Comparison of ENCODE assay signal across 25 cellular contexts in genomic region chr20:62548483-62548882, GRCh38.
DNase-seq lines count a peak whose midpoint lies in the region; ATAC-seq, FAIRE-seq and TF ChIP-seq lines count a peak whose summit lies in the region.
"Had no signal": no experiment of that assay in that cellular context is flagged by ENCODE, and none has a peak within 500 bp of the region (broad histone marks: within the 10 kb centered on the region; RNA-seq: fewer than 3 reads in every experiment).

No MANE protein-coding gene starts in this region.

- no peak for TF ChIP-seq EP300 in gastroesophageal sphincter (IDR thresholded peaks at IDR 0.05)

- H2AFZ ChIP-seq in osteoblast (ENCODE audit: low read length) = no peak overlapping the region

- TF ChIP-seq POLR2A in gastroesophageal sphincter (IDR thresholded peaks at IDR 0.05) = no peak

- H3K4me3 ChIP-seq in gastroesophageal sphincter (no peak overlapping the region), psoas muscle (no peak overlapping the region), osteoblast (ENCODE audit: insufficient read depth, low read length) (no peak overlapping the region)
- H3K4me3 ChIP-seq: breast epithelium, ovary, spleen had no signal

- peaks cover 6% of the 10 kb centered on the region for H3K4me1 Mint-ChIP-seq in MCF 10A (ENCODE audit: insufficient read depth, unreplicated experiment)

- BruUV-seq in MCF 10A (replicated peaks; lab: Mats Ljungman, UMichigan) = no TSS peak

- CTCF ChIA-PET in MCF 10A (lab: Yijun Ruan, JAX) = interaction anchor here (1.0 kb wide), 1 partner anchor 68 kb away, joined by 3 read pairs; no protein-coding TSS in a partner anchor

- no peaks in the 10 kb centered on the region for H3K79me2 ChIP-seq in osteoblast (ENCODE audit: insufficient read depth, low read length)

- peaks cover 0 to 23% of the 10 kb centered on the region in 2 donors for H3K36me3 ChIP-seq in gastroesophageal sphincter
- no peaks in the 10 kb centered on the region for H3K36me3 ChIP-seq in psoas muscle (ENCODE audit: insufficient read depth in 1 of 2, low read depth in 1 of 2)
- H3K36me3 ChIP-seq in osteoblast (ENCODE audit: insufficient read depth, low read length) = no peaks in the 10 kb centered on the region
- H3K36me3 ChIP-seq: BE2C, breast epithelium, ovary, spleen had no signal

- no peaks in the 10 kb centered on the region for H4K20me1 ChIP-seq in osteoblast (ENCODE audit: insufficient read depth, low read length)

- no peak overlapping the region for H3K4me2 ChIP-seq in osteoblast (ENCODE audit: insufficient read depth, low read length)

- peak; percentile 59 for FAIRE-seq in HTR-8/SVneo (lab: Jason Lieb, UNC)
- FAIRE-seq: frontal cortex had no signal

- H3K4me1 ChIP-seq in gastroesophageal sphincter (peaks cover 0 to 64% (median 31%) of the 10 kb centered on the region in 3 donors), psoas muscle (peaks cover 13% of the 10 kb centered on the region), osteoblast (ENCODE audit: insufficient read depth, low read length) (no peaks in the 10 kb centered on the region)
- H3K4me1 ChIP-seq: BE2C had no signal

- no CpG with 5 or more reads among the region's 10 CpGs for WGBS in gastroesophageal sphincter (ENCODE audit: low coverage in 1 of 2), 2 donors
- 68 to 76% (median 69%) methylated on average over 10 of the region's 10 CpGs for WGBS in psoas muscle, 3 donors

- TF ChIP-seq CTCF in gastroesophageal sphincter (IDR thresholded peaks at IDR 0.05) (no peak), psoas muscle (IDR thresholded peaks at IDR 0.05) (no peak), MCF 10A (IDR thresholded peaks at IDR 0.05; ENCODE audit: unreplicated experiment) (no peak), osteoblast (IDR thresholded peaks at IDR 0.05; ENCODE audit: extremely low read depth, low read depth, low read length) (no peak)

- peaks cover 35% of the 10 kb centered on the region for H3K27me3 Mint-ChIP-seq in MCF 10A (ENCODE audit: insufficient read depth, unreplicated experiment)

- POLR2A ChIA-PET in MCF 10A (lab: Yijun Ruan, JAX) = no interaction called here

- peak overlapping the region in 3 of 4 donors; percentile 91 to 94 (median 93) for H3K27ac ChIP-seq in gastroesophageal sphincter
- peak overlapping the region; percentile 92 for H3K27ac ChIP-seq in psoas muscle
- no peak overlapping the region for H3K27ac ChIP-seq in osteoblast (ENCODE audit: low read depth, low read length)
- H3K27ac ChIP-seq: breast epithelium, ovary, spleen had no signal

- H3K9me3 ChIP-seq in gastroesophageal sphincter = peaks cover 0 to 6% (median 0%) of the 10 kb centered on the region in 3 donors
- H3K9me3 ChIP-seq in psoas muscle = no peaks in the 10 kb centered on the region
- no peaks in the 10 kb centered on the region for H3K9me3 ChIP-seq in osteoblast (ENCODE audit: low read depth, low read length)
- H3K9me3 ChIP-seq: BE2C, breast epithelium had no signal

- H3K27me3 ChIP-seq in gastroesophageal sphincter (peaks cover 37% of the 10 kb centered on the region), psoas muscle (ENCODE audit: insufficient read depth in 3 of 3, low read length in 2 of 3) (peaks cover 0 to 5% (median 0%) of the 10 kb centered on the region in 3 donors), osteoblast (ENCODE audit: insufficient read depth, low read length) (peaks cover 38% of the 10 kb centered on the region)
- H3K27me3 ChIP-seq: ovary had no signal

- intact Hi-C loops in psoas muscle (cut with DNase I) (no loop called here), MCF 10A (cut with micrococcal nuclease) (no loop called here)

- H3K9me3 Mint-ChIP-seq in MCF 10A (ENCODE audit: unreplicated experiment) = no peaks in the 10 kb centered on the region

- DNase-seq in CMK (ENCODE audit: low read depth) (peak; percentile 73), HTR-8/SVneo (ENCODE audit: insufficient read length, low spot score) (no peak), psoas muscle (no peak), MCF 10A (ENCODE audit: unreplicated experiment) (no peak), NOMO-1 (lab: John Stamatoyannopoulos, UW; ENCODE audit: unreplicated experiment in 2 of 2) (no peak), osteoblast (ENCODE audit: insufficient read length, low spot score, missing footprints) (no peak)
- DNase-seq: activated CD4-positive, alpha-beta T cell treated with anti-CD3 and anti-CD28 coated beads for 48 hours; activated T-cell treated with anti-CD3 and anti-CD28 coated beads for 4 hours; BE2C; HCEC 1CT; Kasumi-1; mesendoderm; NCI-H146; NCI-H446; NCI-H748 treated with DMSO at 0.1 percent for 48 hours; ovary; spleen; T1000; trophoblast cell had no signal

- H3K36me3 Mint-ChIP-seq in MCF 10A (ENCODE audit: insufficient read depth, unreplicated experiment) = no peaks in the 10 kb centered on the region
- H3K36me3 Mint-ChIP-seq: activated naive CD8-positive, alpha-beta T cell had no signal

- H3K4me3 Mint-ChIP-seq in MCF 10A (ENCODE audit: unreplicated experiment) = no peak overlapping the region
- H3K4me3 Mint-ChIP-seq: activated naive CD8-positive, alpha-beta T cell had no signal

- no peak for ATAC-seq in gastroesophageal sphincter
- no peak for ATAC-seq in psoas muscle
- ATAC-seq in GM19467 (IDR thresholded peaks at IDR 0.05; ENCODE audit: unreplicated experiment) = no peak
- ATAC-seq: left lobe of liver had no signal

- H3K27ac Mint-ChIP-seq in MCF 10A (ENCODE audit: low read depth, unreplicated experiment) = no peak overlapping the region
- H3K27ac Mint-ChIP-seq: activated naive CD8-positive, alpha-beta T cell had no signal
